Comparison of ENCODE assay signal across 9 cellular contexts in the genomic region with DNA sequence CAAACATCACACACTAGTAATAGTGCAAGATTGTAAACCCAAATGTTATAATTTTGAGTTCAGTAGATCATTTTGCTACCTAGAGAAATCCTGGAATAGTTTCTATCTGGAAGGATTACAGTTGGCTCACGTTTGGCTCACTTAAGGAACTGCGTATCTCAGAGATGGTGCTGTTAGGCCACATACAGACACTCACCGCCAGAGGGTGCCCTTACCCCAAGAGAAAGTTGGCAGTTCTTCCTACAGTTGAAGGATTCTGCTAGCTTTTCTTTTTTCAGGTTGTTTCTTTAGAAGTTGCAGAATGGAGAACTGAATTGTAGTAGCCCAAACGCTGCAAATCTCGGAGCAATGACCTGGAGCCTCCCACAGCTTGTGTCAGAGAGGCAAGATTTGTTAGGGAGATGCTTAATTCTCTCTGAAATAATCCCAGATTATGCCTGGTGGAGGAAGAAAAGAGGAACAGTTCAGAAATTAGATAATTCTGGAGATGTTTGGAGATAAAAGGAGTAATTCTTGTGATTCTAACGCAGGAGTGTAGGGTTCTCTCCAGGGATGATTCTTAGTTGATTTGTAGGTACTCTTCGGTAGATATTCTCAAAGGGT.
DNase-seq lines count a peak whose midpoint lies in the region; ATAC-seq and TF ChIP-seq lines count a peak whose summit lies in the region.
"Had no signal": no experiment of that assay in that cellular context is flagged by ENCODE, and none has a peak within 500 bp of the region (broad histone marks: within the 10 kb centered on the region; RNA-seq: fewer than 3 reads in every experiment).

No MANE protein-coding gene starts in this region.

- H3K4me1 Mint-ChIP-seq in naive thymus-derived CD8-positive, alpha-beta T cell, result no peaks in the 10 kb centered on the region
- H3K4me1 Mint-ChIP-seq: central memory CD8-positive, alpha-beta T cell had no signal

- no peak overlapping the region for H3K27ac Mint-ChIP-seq in naive thymus-derived CD8-positive, alpha-beta T cell

- peaks cover 4 to 20% (median 8%) of the 10 kb centered on the region in 5 donors for H3K27me3 Mint-ChIP-seq in naive thymus-derived CD8-positive, alpha-beta T cell
- H3K27me3 Mint-ChIP-seq: central memory CD8-positive, alpha-beta T cell had no signal

- no peaks in the 10 kb centered on the region for H3K4me1 ChIP-seq in esophagus muscularis mucosa
- no peaks in the 10 kb centered on the region for H3K4me1 ChIP-seq in stomach

- POLR2A ChIA-PET in naive thymus-derived CD8-positive, alpha-beta T cell (lab: Charles Lee), result no interaction called here

- no peaks in the 10 kb centered on the region for H3K36me3 ChIP-seq in esophagus muscularis mucosa
- H3K36me3 ChIP-seq in stomach, result no peaks in the 10 kb centered on the region

- ATAC-seq in GM21367 (IDR thresholded peaks at IDR 0.05; ENCODE audit: unreplicated experiment), result peak; percentile 79
- no peak for ATAC-seq in naive thymus-derived CD8-positive, alpha-beta T cell

- 21% methylated on average over 7 of the region's 7 CpGs for WGBS in esophagus muscularis mucosa
- WGBS in stomach, 5 donors, result 21 to 23% (median 22%) methylated on average over 7 of the region's 7 CpGs

- TF ChIP-seq POLR2A in esophagus muscularis mucosa (IDR thresholded peaks at IDR 0.05; ENCODE audit: low read depth), result no peak
- TF ChIP-seq POLR2A in stomach (IDR thresholded peaks at IDR 0.05), result no peak

- H3K36me3 Mint-ChIP-seq in naive thymus-derived CD8-positive, alpha-beta T cell, result no peaks in the 10 kb centered on the region

- DNase-seq in D341Med (ENCODE audit: low spot score) (peak; percentile 80), HPDE6-E6E7 (ENCODE audit: extremely low spot score) (peak; percentile 49), NOMO-1 treated with dmso at 0.1 percent for 144 hours (lab: John Stamatoyannopoulos, UW; ENCODE audit: unreplicated experiment) (peak; percentile 29), esophagus muscularis mucosa (ENCODE audit: extremely low spot score) (no peak), stomach (peak; percentile 78)
- DNase-seq in activated CD8-positive, alpha-beta memory T cell treated with anti-CD3 and anti-CD28 coated beads, Interleukin-2, amount 50 U/mL, for 4 hours, result peak; percentile 49
- DNase-seq in naive thymus-derived CD8-positive, alpha-beta T cell, result peak in 9 of 10 donors; percentile 3 to 70 (median 35)

- TF ChIP-seq EP300 in esophagus muscularis mucosa (IDR thresholded peaks at IDR 0.05) (no peak), stomach (IDR thresholded peaks at IDR 0.05) (no peak)

- no peak overlapping the region for H3K4me3 Mint-ChIP-seq in naive thymus-derived CD8-positive, alpha-beta T cell
- H3K4me3 Mint-ChIP-seq: central memory CD8-positive, alpha-beta T cell had no signal

- H3K27me3 ChIP-seq in esophagus muscularis mucosa, result no peaks in the 10 kb centered on the region
- no peaks in the 10 kb centered on the region for H3K27me3 ChIP-seq in stomach

- H3K9me3 Mint-ChIP-seq in naive thymus-derived CD8-positive, alpha-beta T cell, result no peaks in the 10 kb centered on the region
- H3K9me3 Mint-ChIP-seq: central memory CD8-positive, alpha-beta T cell had no signal

- no peak overlapping the region for H3K27ac ChIP-seq in esophagus muscularis mucosa (replicated peaks in 1 of 4)
- H3K27ac ChIP-seq in stomach, result no peak overlapping the region

- peak; percentile 69 to 81 (median 75) for TF ChIP-seq CTCF in esophagus muscularis mucosa (IDR thresholded peaks at IDR 0.05)
- TF ChIP-seq CTCF in stomach (IDR thresholded peaks at IDR 0.05), result peak in 5 of 7 experiments; percentile 32 to 73 (median 70)

- no peaks in the 10 kb centered on the region for H3K9me3 ChIP-seq in esophagus muscularis mucosa
- no peaks in the 10 kb centered on the region for H3K9me3 ChIP-seq in stomach

- intact Hi-C loops in esophagus muscularis mucosa (cut with DNase I) (loop anchor here (2.0 to 10.0 kb wide), 3 partner anchors 320 to 506 kb away; no protein-coding TSS in a partner anchor), stomach (cut with DNase I; ENCODE audit: low total_unique reads) (loop anchor here (10.0 kb wide), 1 partner anchor 470 kb away; no protein-coding TSS in a partner anchor)

- H3K4me3 ChIP-seq in esophagus muscularis mucosa (no peak overlapping the region), stomach (no peak overlapping the region)
